Comparison of ENCODE assay signal across 24 cellular contexts in the genomic region with DNA sequence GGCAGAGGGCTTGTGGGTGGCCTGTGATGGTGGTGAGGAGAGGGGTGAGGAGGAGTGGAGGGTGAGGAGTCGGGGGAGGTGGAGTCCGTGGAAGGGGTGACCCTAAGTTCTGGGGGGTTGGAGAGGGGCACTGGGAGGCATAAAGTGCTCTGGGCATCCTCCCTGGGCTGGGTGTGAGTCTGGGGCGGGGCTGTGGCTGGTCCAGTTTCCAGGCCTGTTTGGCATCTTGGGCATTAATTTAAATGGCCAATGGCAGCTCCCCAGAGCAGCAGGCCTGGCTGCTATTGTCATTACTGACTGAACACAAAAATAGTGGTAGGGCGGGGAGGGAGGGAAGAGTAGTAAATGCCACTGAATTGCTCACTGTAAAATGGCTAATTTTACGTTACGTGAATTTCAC. TPM values are rescaled to one million over a fixed set of nuclear protein-coding genes. Genes with fewer than 3 reads are reported as not detected.
DNase-seq lines count a peak whose midpoint lies in the region; ATAC-seq and TF ChIP-seq lines count a peak whose summit lies in the region.
"Had no signal": no experiment of that assay in that cellular context is flagged by ENCODE, and none has a peak within 500 bp of the region (broad histone marks: within the 10 kb centered on the region; RNA-seq: fewer than 3 reads in every experiment).

No MANE protein-coding gene starts in this region.

- peaks cover 61% of the 10 kb centered on the region for H3K4me1 Mint-ChIP-seq in nephron

- H3K27me3 ChIP-seq in left ventricle myocardium inferior (ENCODE audit: low read depth) (peaks cover 48% of the 10 kb centered on the region), vagina (peaks cover 4% of the 10 kb centered on the region), foreskin keratinocyte (peaks cover 65% of the 10 kb centered on the region)

- peak overlapping the region in 1 of 3 experiments; percentile 96 for H3K27ac Mint-ChIP-seq in nephron
- H3K27ac Mint-ChIP-seq: memory B cell had no signal

- peaks cover 57% of the 10 kb centered on the region for H3K27me3 Mint-ChIP-seq in nephron (ENCODE audit: low read depth)

- TF ChIP-seq POLR2A in vagina (IDR thresholded peaks at IDR 0.05), result no peak

- DNase-seq in left ventricle myocardium inferior (no peak), Right ventricle myocardium superior (no peak), epidermal melanocyte (ENCODE audit: insufficient read length, low spot score) (peak; percentile 2), vagina (ENCODE audit: extremely low spot score in 2 of 2) (no peak), mucosa of descending colon (no peak), foreskin keratinocyte (no peak)
- DNase-seq in stimulated activated CD4-positive, alpha-beta T cell treated with anti-CD3 and anti-CD28 coated beads, Interleukin-2, amount 100 ng/mL, for 24 hours, result no peak
- DNase-seq: activated CD4-positive, alpha-beta T cell treated with anti-CD3 and anti-CD28 coated beads, Interleukin-2, amount 50 U/mL, for 1 hour; activated gamma-delta T cell treated with Interleukin-2 at 50 U/mL for 16 hours; DMS 273 treated with DMSO at 0.1 percent for 48 hours; effector CD4-positive, alpha-beta T cell; GDM1; NCI-H1417 treated with DMSO at 0.1 percent for 48 hours; NCI-H526; stimulated activated naive CD4-positive, alpha-beta T cell treated with Interleukin-2 at 50 U/mL for 16 hours; T-helper 1 cell had no signal

- H3K4me3 ChIP-seq in left ventricle myocardium inferior (no peak overlapping the region), vagina (no peak overlapping the region), mucosa of descending colon (no peak overlapping the region)
- H3K4me3 ChIP-seq: adrenal gland, cardiac muscle cell, hepatocyte had no signal

- H3K4me1 ChIP-seq in left ventricle myocardium inferior, result peaks cover 65% of the 10 kb centered on the region
- peaks cover 41% of the 10 kb centered on the region for H3K4me1 ChIP-seq in vagina
- no peaks in the 10 kb centered on the region for H3K4me1 ChIP-seq in mucosa of descending colon (ENCODE audit: low read depth)
- H3K4me1 ChIP-seq in foreskin keratinocyte, result no peaks in the 10 kb centered on the region

- intact Hi-C loops in left ventricle myocardium inferior (cut with micrococcal nuclease) (loop anchor here (10.0 kb wide), 1 partner anchor 64 kb away; no protein-coding TSS in a partner anchor), Right ventricle myocardium superior (cut with DNase I) (no loop called here), vagina (cut with DNase I) (loop anchor here (10.0 kb wide), 1 partner anchor 64 kb away; no protein-coding TSS in a partner anchor), mucosa of descending colon (cut with DNase I, micrococcal nuclease) (loop anchor here in 1 of 2 donors (10.0 kb wide), 1 partner anchor 64 kb away; no protein-coding TSS in a partner anchor)

- ATAC-seq in Right ventricle myocardium superior (ENCODE audit: poor library complexity) (no peak), mucosa of descending colon (no peak), foreskin keratinocyte (no peak)
- ATAC-seq: HCT116, HepG2 had no signal

- TF ChIP-seq CTCF in left ventricle myocardium inferior (IDR thresholded peaks at IDR 0.05; ENCODE audit: borderline replicate concordance) (no peak), nephron (IDR thresholded peaks at IDR 0.05; ENCODE audit: unreplicated experiment in 3 of 3) (no peak), vagina (IDR thresholded peaks at IDR 0.05) (no peak), mucosa of descending colon (IDR thresholded peaks at IDR 0.05) (no peak), foreskin keratinocyte (conservative IDR thresholded peaks at IDR 0.05) (no peak)

- no peaks in the 10 kb centered on the region for H3K9me3 Mint-ChIP-seq in nephron
- H3K9me3 Mint-ChIP-seq: memory B cell had no signal

- H3K36me3 ChIP-seq in left ventricle myocardium inferior, result no peaks in the 10 kb centered on the region
- no peaks in the 10 kb centered on the region for H3K36me3 ChIP-seq in vagina
- H3K36me3 ChIP-seq in mucosa of descending colon (ENCODE audit: low read depth), result no peaks in the 10 kb centered on the region
- H3K36me3 ChIP-seq: adrenal gland, cardiac muscle cell had no signal

- H3K27ac ChIP-seq in left ventricle myocardium inferior (replicated peaks) (peak overlapping the region; percentile 54), vagina (peak overlapping the region; percentile 58), foreskin keratinocyte (no peak overlapping the region)
- H3K27ac ChIP-seq: adrenal gland, C4-2B had no signal

- H3K9me3 ChIP-seq in left ventricle myocardium inferior (replicated peaks) (no peaks in the 10 kb centered on the region), vagina (no peaks in the 10 kb centered on the region), mucosa of descending colon (no peaks in the 10 kb centered on the region)
- H3K9me3 ChIP-seq: adrenal gland had no signal

- H3K4me3 Mint-ChIP-seq in nephron, result peak overlapping the region; percentile 58 to 89 (median 83)
- H3K4me3 Mint-ChIP-seq: memory B cell had no signal

- no peaks in the 10 kb centered on the region for H3K36me3 Mint-ChIP-seq in nephron (ENCODE audit: low read depth)
- H3K36me3 Mint-ChIP-seq: memory B cell had no signal

RNA-seq across cellular contexts. Expression of a gene that starts 7.7 kb away (rescaled TPM):
- total RNA-seq in left ventricle myocardium inferior (60.8 TPM), Right ventricle myocardium superior (58.3 TPM), vagina (70.2 TPM), mucosa of descending colon (10 to 100 TPM in 2 of 3 donors, 1 to 10 TPM in 1; 6.1 to 44.6 (median 12.6) TPM), foreskin keratinocyte (46.2 and 49.4 TPM in 2 replicates)
- 21.7 and 25.9 TPM in 2 replicates for polyA plus RNA-seq in foreskin keratinocyte
- total RNA-seq: HepG2 had no signal
